Comparison of ENCODE assay signal across 8 cellular contexts in genomic region chr10:7471720-7472367, GRCh38.
DNase-seq lines count a peak whose midpoint lies in the region; ATAC-seq lines count a peak whose summit lies in the region.

No MANE protein-coding gene starts in this region.

- ATAC-seq in GM18511 (IDR thresholded peaks at IDR 0.05; ENCODE audit: unreplicated experiment) (peak; percentile 90), GM21526 (IDR thresholded peaks at IDR 0.05; ENCODE audit: low FRiP score, unreplicated experiment) (peak; percentile 87), HG03575 (IDR thresholded peaks at IDR 0.05; ENCODE audit: extremely low read depth, insufficient number of reproducible peaks, low FRiP score, unreplicated experiment) (peak; percentile 65)

- DNase-seq in germinal center (ENCODE audit: low spot score) (peak; percentile 79), AG08395 (ENCODE audit: low spot score) (no peak), T-helper 9 cell (no peak), NCI-H774 (lab: John Stamatoyannopoulos, UW) (no peak)
- no peak for DNase-seq in effector CD8-positive, alpha-beta T cell (lab: John Stamatoyannopoulos, UW)
